16 cellular contexts compared by ENCODE assay signal in the genomic region with DNA sequence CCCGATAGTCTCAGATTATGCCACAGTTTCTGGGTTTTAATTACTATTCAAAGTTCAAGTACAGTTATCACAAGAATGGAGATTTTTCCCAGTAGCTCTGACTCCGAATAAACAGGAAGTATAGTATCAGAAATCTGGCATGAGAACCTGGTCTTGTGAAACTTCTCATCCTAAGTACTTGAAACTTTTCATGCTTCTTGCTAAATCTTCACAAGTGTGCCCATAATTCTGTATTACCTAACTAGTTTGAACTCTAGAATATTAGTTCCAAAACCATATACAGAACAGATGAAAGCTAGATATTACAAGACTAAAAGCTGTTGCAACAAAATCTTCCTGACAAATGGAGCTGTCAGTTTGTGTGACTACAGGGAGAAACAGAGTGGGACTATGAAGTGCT.
A peak's percentile ranks its signal among the peaks of the same experiment; 100 is the strongest.
DNase-seq lines count a peak whose midpoint lies in the region; ATAC-seq, FAIRE-seq and TF ChIP-seq lines count a peak whose summit lies in the region.
"Had no signal": no experiment of that assay in that cellular context is flagged by ENCODE, and none has a peak within 500 bp of the region (broad histone marks: within the 10 kb centered on the region; RNA-seq: fewer than 3 reads in every experiment).

No MANE protein-coding gene starts in this region.

- H3K9me3 ChIP-seq in astrocyte (ENCODE audit: insufficient read depth, low read depth, low read length) (no peaks in the 10 kb centered on the region), heart right ventricle (no peaks in the 10 kb centered on the region)

- no peak overlapping the region for H3K4me2 ChIP-seq in astrocyte (ENCODE audit: low read length)
- H3K4me2 ChIP-seq: GM23338 had no signal

- H3K9me3 Mint-ChIP-seq in astrocyte (ENCODE audit: unreplicated experiment): peaks cover 3% of the 10 kb centered on the region
- H3K9me3 Mint-ChIP-seq: GM23338 had no signal

- no peak overlapping the region for H3K27ac Mint-ChIP-seq in astrocyte (ENCODE audit: unreplicated experiment)
- H3K27ac Mint-ChIP-seq: GM23338 had no signal

- H3K27ac ChIP-seq in astrocyte (ENCODE audit: low read depth, low read length): no peak overlapping the region
- peak overlapping the region in 4 of 10 donors; percentile 7 to 47 (median 36) for H3K27ac ChIP-seq in heart right ventricle
- H3K27ac ChIP-seq: parathyroid adenoma had no signal

- FAIRE-seq in astrocyte (lab: Jason Lieb, UNC): peak; percentile 81
- FAIRE-seq: HepG2 had no signal

- intact Hi-C loops in heart right ventricle (cut with DNase I) (no loop called here), sciatic nerve (cut with DNase I) (no loop called here)

- in situ Hi-C loops in GM13976 (cut with MboI; ENCODE audit: low sequenced_read_pairs, unreplicated experiment): no loop called here

- DNase-seq in GM03348 (ENCODE audit: low spot score) (peak; percentile 49), astrocyte (ENCODE audit: low read depth) (peak; percentile 86), heart right ventricle (no peak), sciatic nerve (ENCODE audit: low spot score) (no peak), NCI-H1694 (lab: John Stamatoyannopoulos, UW) (no peak), GM13976 (ENCODE audit: low spot score) (no peak)
- DNase-seq: activated CD4-positive, alpha-beta T cell treated with anti-CD3 and anti-CD28 coated beads for 1 hour; COR-L47; NCI-H1436 treated with DMSO at 0.1 percent for 48 hours; substantia nigra had no signal

- H3K27me3 Mint-ChIP-seq in astrocyte (ENCODE audit: low read depth, unreplicated experiment): no peaks in the 10 kb centered on the region

- TF ChIP-seq CTCF in astrocyte (IDR thresholded peaks at IDR 0.05; ENCODE audit: insufficient read depth, low read depth, low read length) (no peak), heart right ventricle (IDR thresholded peaks at IDR 0.05) (no peak), GM13976 (IDR thresholded peaks at IDR 0.05; ENCODE audit: borderline replicate concordance, control extremely low read depth, extremely low read depth, insufficient read depth, missing control alignments) (no peak)

- H3K4me1 Mint-ChIP-seq in astrocyte (ENCODE audit: low read depth, unreplicated experiment): peaks cover 3% of the 10 kb centered on the region

- peaks cover 7% of the 10 kb centered on the region for H3K4me1 ChIP-seq in astrocyte (ENCODE audit: insufficient read depth, low read length)
- H3K4me1 ChIP-seq in heart right ventricle: peaks cover 0 to 15% (median 0%) of the 10 kb centered on the region in 9 donors
- H3K4me1 ChIP-seq: parathyroid adenoma had no signal

- H3K27me3 ChIP-seq in astrocyte (ENCODE audit: insufficient read depth, low read length) (no peaks in the 10 kb centered on the region), heart right ventricle (no peaks in the 10 kb centered on the region)

- ATAC-seq in heart right ventricle (peak in 6 of 8 donors; percentile 53 to 74 (median 62)), sciatic nerve (peak; percentile 87), GM21723 (IDR thresholded peaks at IDR 0.05; ENCODE audit: unreplicated experiment) (no peak), GM19328 (IDR thresholded peaks at IDR 0.05; ENCODE audit: unreplicated experiment) (no peak)
- ATAC-seq: esophagus mucosa, GM23338, HepG2 had no signal

- no peaks in the 10 kb centered on the region for H4K20me1 ChIP-seq in astrocyte (ENCODE audit: insufficient read depth, low read length)

- no peaks in the 10 kb centered on the region for H3K36me3 Mint-ChIP-seq in astrocyte (ENCODE audit: low read depth, unreplicated experiment)

- 23 to 29% methylated on average over 2 of the region's 2 CpGs for WGBS in heart right ventricle, 2 donors

- H2AFZ ChIP-seq in astrocyte (ENCODE audit: low read depth, low read length): no peak overlapping the region
- H2AFZ ChIP-seq: GM23338, parathyroid adenoma had no signal

- H3K36me3 ChIP-seq in astrocyte (ENCODE audit: insufficient read depth, low read length) (no peaks in the 10 kb centered on the region), heart right ventricle (no peaks in the 10 kb centered on the region)

- no peak overlapping the region for H3K4me3 Mint-ChIP-seq in astrocyte (ENCODE audit: unreplicated experiment)
- H3K4me3 Mint-ChIP-seq: GM23338 had no signal

- H3K9ac ChIP-seq in astrocyte (ENCODE audit: low read length): no peak overlapping the region
- H3K9ac ChIP-seq: parathyroid adenoma had no signal

- H3K79me2 ChIP-seq in astrocyte (ENCODE audit: insufficient read depth, low read length): no peaks in the 10 kb centered on the region
- H3K79me2 ChIP-seq: parathyroid adenoma had no signal

- H3K4me3 ChIP-seq in astrocyte (ENCODE audit: insufficient read depth, low read depth, low read length) (no peak overlapping the region), heart right ventricle (no peak overlapping the region)
- H3K4me3 ChIP-seq: GM23338 had no signal

Comparison
In these comparisons a context has a peak if more than half of its experiments do, and no peak if none do; other contexts are left out.
1. DNase-seq: peak in GM03348 (single experiment) and astrocyte (single experiment); none in heart right ventricle (0 of 2), sciatic nerve (single experiment), NCI-H1694 (single experiment) and GM13976 (single experiment).
2. ATAC-seq: peak in heart right ventricle (6 of 8) and sciatic nerve (single experiment); none in GM21723 (single experiment) and GM19328 (single experiment).